1 cellular context compared by ENCODE assay signal in genomic region chr9:76116913-76117312, GRCh38.
TF ChIP-seq lines count a peak whose summit lies in the region.

No MANE protein-coding gene starts in this region.

TF ChIP-seq in WTC11, 78 proteins besides CTCF, POLR2A, EP300 and RAD21 (continued from another document):
- TF ChIP-seq, protein P1, sequence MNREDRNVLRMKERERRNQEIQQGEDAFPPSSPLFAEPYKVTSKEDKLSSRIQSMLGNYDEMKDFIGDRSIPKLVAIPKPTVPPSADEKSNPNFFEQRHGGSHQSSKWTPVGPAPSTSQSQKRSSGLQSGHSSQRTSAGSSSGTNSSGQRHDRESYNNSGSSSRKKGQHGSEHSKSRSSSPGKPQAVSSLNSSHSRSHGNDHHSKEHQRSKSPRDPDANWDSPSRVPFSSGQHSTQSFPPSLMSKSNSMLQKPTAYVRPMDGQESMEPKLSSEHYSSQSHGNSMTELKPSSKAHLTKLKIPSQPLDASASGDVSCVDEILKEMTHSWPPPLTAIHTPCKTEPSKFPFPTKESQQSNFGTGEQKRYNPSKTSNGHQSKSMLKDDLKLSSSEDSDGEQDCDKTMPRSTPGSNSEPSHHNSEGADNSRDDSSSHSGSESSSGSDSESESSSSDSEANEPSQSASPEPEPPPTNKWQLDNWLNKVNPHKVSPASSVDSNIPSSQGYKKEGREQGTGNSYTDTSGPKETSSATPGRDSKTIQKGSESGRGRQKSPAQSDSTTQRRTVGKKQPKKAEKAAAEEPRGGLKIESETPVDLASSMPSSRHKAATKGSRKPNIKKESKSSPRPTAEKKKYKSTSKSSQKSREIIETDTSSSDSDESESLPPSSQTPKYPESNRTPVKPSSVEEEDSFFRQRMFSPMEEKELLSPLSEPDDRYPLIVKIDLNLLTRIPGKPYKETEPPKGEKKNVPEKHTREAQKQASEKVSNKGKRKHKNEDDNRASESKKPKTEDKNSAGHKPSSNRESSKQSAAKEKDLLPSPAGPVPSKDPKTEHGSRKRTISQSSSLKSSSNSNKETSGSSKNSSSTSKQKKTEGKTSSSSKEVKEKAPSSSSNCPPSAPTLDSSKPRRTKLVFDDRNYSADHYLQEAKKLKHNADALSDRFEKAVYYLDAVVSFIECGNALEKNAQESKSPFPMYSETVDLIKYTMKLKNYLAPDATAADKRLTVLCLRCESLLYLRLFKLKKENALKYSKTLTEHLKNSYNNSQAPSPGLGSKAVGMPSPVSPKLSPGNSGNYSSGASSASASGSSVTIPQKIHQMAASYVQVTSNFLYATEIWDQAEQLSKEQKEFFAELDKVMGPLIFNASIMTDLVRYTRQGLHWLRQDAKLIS (CRISPR knock-in tag; IDR thresholded peaks at IDR 0.05; ENCODE audit: borderline replicate concordance): no peak
